Comparison of ENCODE assay signal across 9 cellular contexts in the genomic region with DNA sequence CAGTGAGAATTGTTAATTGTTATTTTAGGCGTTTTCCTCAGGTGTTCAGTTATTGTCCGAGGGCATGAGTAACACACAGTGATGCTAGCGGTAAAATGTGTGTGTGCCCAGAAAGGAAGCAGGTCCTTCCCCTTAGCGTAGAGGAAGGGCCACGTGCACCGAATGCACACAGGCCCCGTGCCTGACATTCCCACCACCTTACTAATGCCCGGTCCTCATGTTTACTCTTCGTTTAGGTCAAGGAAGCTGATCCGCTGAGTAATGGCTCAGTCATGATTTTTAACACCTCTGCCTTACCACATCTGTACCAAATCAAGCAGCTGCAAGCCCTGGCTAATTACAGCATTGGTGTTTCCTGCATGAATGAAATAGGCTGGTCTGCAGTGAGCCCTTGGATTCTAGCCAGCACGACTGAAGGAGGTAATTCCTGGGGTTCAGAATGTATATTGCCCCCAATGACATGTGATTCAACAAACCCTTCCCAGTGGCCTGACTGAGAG.
DNase-seq lines count a peak whose midpoint lies in the region; ATAC-seq and TF ChIP-seq lines count a peak whose summit lies in the region.
"Had no signal": no experiment of that assay in that cellular context is flagged by ENCODE, and none has a peak within 500 bp of the region (broad histone marks: within the 10 kb centered on the region; RNA-seq: fewer than 3 reads in every experiment).

No MANE protein-coding gene starts in this region.

- no peak for TF ChIP-seq EP300 in suprapubic skin (IDR thresholded peaks at IDR 0.05)

- peaks cover 6% of the 10 kb centered on the region for H3K4me1 Mint-ChIP-seq in stimulated activated effector memory CD8-positive, alpha-beta T cell treated with anti-CD3 and anti-CD28 coated beads, Interleukin-12 subunit alpha, Interleukin-12 subunit beta, amount 100 ng/mL, for 72 hours

- ATAC-seq in stimulated activated effector memory CD8-positive, alpha-beta T cell treated with anti-CD3 and anti-CD28 coated beads, Interleukin-12 subunit alpha, Interleukin-12 subunit beta, amount 100 ng/mL, for 72 hours = no peak

- H3K27me3 ChIP-seq in suprapubic skin = no peaks in the 10 kb centered on the region

- no peak overlapping the region for H3K4me3 Mint-ChIP-seq in stimulated activated effector memory CD8-positive, alpha-beta T cell treated with anti-CD3 and anti-CD28 coated beads, Interleukin-12 subunit alpha, Interleukin-12 subunit beta, amount 100 ng/mL, for 72 hours

- peaks cover 9% of the 10 kb centered on the region for H3K4me1 ChIP-seq in suprapubic skin

- peaks cover 16% of the 10 kb centered on the region for H3K36me3 ChIP-seq in suprapubic skin

- WGBS in suprapubic skin = 75% methylated on average over 11 of the region's 11 CpGs

- H3K27ac ChIP-seq in suprapubic skin = no peak overlapping the region

- H3K27ac Mint-ChIP-seq in stimulated activated effector memory CD8-positive, alpha-beta T cell treated with anti-CD3 and anti-CD28 coated beads, Interleukin-12 subunit alpha, Interleukin-12 subunit beta, amount 100 ng/mL, for 72 hours = no peak overlapping the region

- TF ChIP-seq POLR2A in suprapubic skin (IDR thresholded peaks at IDR 0.05) = no peak

- TF ChIP-seq CTCF in epithelial cell of proximal tubule (conservative IDR thresholded peaks at IDR 0.05; ENCODE audit: low read depth, low read length) (no peak), suprapubic skin (IDR thresholded peaks at IDR 0.05) (no peak)

- H3K9me3 ChIP-seq in suprapubic skin = no peaks in the 10 kb centered on the region

- H3K4me3 ChIP-seq in epithelial cell of proximal tubule (ENCODE audit: low read depth, low read length) (no peak overlapping the region), suprapubic skin (no peak overlapping the region)

- DNase-seq in EL (peak; percentile 97), epithelial cell of proximal tubule (ENCODE audit: low read depth) (peak; percentile 95), renal cortical epithelial cell (ENCODE audit: low read depth) (peak; percentile 99), NCI-H128 (lab: John Stamatoyannopoulos, UW; ENCODE audit: unreplicated experiment) (no peak), suprapubic skin (ENCODE audit: low spot score in 2 of 2) (no peak)
- DNase-seq in stimulated activated effector memory CD8-positive, alpha-beta T cell treated with anti-CD3 and anti-CD28 coated beads, Interleukin-12 subunit alpha, Interleukin-12 subunit beta, amount 100 ng/mL, for 72 hours (ENCODE audit: low spot score in 2 of 2) = no peak
- DNase-seq in activated CD8-positive, alpha-beta memory T cell treated with anti-CD3 and anti-CD28 coated beads, Interleukin-2, amount 50 U/mL, for 48 hours = no peak
- DNase-seq: effector memory CD4-positive, alpha-beta T cell had no signal

- no peaks in the 10 kb centered on the region for H3K36me3 Mint-ChIP-seq in stimulated activated effector memory CD8-positive, alpha-beta T cell treated with anti-CD3 and anti-CD28 coated beads, Interleukin-12 subunit alpha, Interleukin-12 subunit beta, amount 100 ng/mL, for 72 hours

- H3K9me3 Mint-ChIP-seq in stimulated activated effector memory CD8-positive, alpha-beta T cell treated with anti-CD3 and anti-CD28 coated beads, Interleukin-12 subunit alpha, Interleukin-12 subunit beta, amount 100 ng/mL, for 72 hours = peaks cover 13% of the 10 kb centered on the region

TF ChIP-seq in PFSK-1, 5 proteins besides CTCF, POLR2A, EP300 and RAD21:
- TF ChIP-seq TAF1 (IDR thresholded peaks at IDR 0.05; ENCODE audit: borderline replicate concordance, insufficient read depth, low read length) (no peak), FOXP2 (optimal IDR thresholded peaks at IDR 0.05; ENCODE audit: borderline replicate concordance, extremely low read depth, extremely low read length, insufficient read depth) (peak; percentile 92), POLR2AphosphoS5 (IDR thresholded peaks at IDR 0.05; ENCODE audit: low read depth, low read length) (peak; percentile 69), SIN3A (IDR thresholded peaks at IDR 0.05; ENCODE audit: borderline replicate concordance, insufficient read depth, low read length) (peak; percentile 96; the same call in 1 of the 2 replicates)
- TF ChIP-seq, protein P1, sequence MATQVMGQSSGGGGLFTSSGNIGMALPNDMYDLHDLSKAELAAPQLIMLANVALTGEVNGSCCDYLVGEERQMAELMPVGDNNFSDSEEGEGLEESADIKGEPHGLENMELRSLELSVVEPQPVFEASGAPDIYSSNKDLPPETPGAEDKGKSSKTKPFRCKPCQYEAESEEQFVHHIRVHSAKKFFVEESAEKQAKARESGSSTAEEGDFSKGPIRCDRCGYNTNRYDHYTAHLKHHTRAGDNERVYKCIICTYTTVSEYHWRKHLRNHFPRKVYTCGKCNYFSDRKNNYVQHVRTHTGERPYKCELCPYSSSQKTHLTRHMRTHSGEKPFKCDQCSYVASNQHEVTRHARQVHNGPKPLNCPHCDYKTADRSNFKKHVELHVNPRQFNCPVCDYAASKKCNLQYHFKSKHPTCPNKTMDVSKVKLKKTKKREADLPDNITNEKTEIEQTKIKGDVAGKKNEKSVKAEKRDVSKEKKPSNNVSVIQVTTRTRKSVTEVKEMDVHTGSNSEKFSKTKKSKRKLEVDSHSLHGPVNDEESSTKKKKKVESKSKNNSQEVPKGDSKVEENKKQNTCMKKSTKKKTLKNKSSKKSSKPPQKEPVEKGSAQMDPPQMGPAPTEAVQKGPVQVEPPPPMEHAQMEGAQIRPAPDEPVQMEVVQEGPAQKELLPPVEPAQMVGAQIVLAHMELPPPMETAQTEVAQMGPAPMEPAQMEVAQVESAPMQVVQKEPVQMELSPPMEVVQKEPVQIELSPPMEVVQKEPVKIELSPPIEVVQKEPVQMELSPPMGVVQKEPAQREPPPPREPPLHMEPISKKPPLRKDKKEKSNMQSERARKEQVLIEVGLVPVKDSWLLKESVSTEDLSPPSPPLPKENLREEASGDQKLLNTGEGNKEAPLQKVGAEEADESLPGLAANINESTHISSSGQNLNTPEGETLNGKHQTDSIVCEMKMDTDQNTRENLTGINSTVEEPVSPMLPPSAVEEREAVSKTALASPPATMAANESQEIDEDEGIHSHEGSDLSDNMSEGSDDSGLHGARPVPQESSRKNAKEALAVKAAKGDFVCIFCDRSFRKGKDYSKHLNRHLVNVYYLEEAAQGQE (IDR thresholded peaks at IDR 0.05; ENCODE audit: insufficient read depth in 1 of 2, low read depth in 2 of 2, low read length in 2 of 2) = peak in 1 of 2 experiments; percentile 63; a peak in 1 of 4 replicates
TF ChIP-seq in PFSK-1: peak in this region for 4.

Comparison
In these comparisons a context has a peak if more than half of its experiments do, and no peak if none do; other contexts are left out.
1. DNase-seq: peak in EL (single experiment), epithelial cell of proximal tubule (single experiment) and renal cortical epithelial cell (single experiment); none in NCI-H128 (single experiment), stimulated activated effector memory CD8-positive, alpha-beta T cell treated with anti-CD3 and anti-CD28 coated beads, Interleukin-12 subunit alpha, Interleukin-12 subunit beta, amount 100 ng/mL, for 72 hours (0 of 2), activated CD8-positive, alpha-beta memory T cell treated with anti-CD3 and anti-CD28 coated beads, Interleukin-2, amount 50 U/mL, for 48 hours (single experiment) and suprapubic skin (0 of 2).